In genomic region chr16:87383522-87384161, GRCh38 we compare ENCODE assay signal across 8 cellular contexts. TPM values are rescaled to one million over a fixed set of nuclear protein-coding genes. Genes with fewer than 3 reads are reported as not detected.
A peak's percentile ranks its signal among the peaks of the same experiment; 100 is the strongest.
DNase-seq lines count a peak whose midpoint lies in the region; ATAC-seq, FAIRE-seq and TF ChIP-seq lines count a peak whose summit lies in the region.

A gene with protein sequence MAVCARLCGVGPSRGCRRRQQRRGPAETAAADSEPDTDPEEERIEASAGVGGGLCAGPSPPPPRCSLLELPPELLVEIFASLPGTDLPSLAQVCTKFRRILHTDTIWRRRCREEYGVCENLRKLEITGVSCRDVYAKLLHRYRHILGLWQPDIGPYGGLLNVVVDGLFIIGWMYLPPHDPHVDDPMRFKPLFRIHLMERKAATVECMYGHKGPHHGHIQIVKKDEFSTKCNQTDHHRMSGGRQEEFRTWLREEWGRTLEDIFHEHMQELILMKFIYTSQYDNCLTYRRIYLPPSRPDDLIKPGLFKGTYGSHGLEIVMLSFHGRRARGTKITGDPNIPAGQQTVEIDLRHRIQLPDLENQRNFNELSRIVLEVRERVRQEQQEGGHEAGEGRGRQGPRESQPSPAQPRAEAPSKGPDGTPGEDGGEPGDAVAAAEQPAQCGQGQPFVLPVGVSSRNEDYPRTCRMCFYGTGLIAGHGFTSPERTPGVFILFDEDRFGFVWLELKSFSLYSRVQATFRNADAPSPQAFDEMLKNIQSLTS (minus strand): TSS chr16:87383776. CDS start chr16:87383744, 32 bp downstream.

- 0 out of 2 replicates have a peak, but pooled peaks cover 4% of the 10 kb centered on the region for H3K9me3 ChIP-seq in HUES64 (ENCODE audit: insufficient read depth, low read depth, low read length)
- H3K9me3 ChIP-seq in Peyer's patch = no peaks in the 10 kb centered on the region
- H3K9me3 ChIP-seq in naive thymus-derived CD4-positive, alpha-beta T cell (ENCODE audit: control insufficient read depth in 2 of 3, low read length in 3 of 3) = no peaks in the 10 kb centered on the region

- peak within 1 kb of the TSS; percentile 94 to 99 (median 98) for H3K27ac Mint-ChIP-seq in naive thymus-derived CD4-positive, alpha-beta T cell
- peak within 1 kb of the TSS; percentile 100 for H3K27ac Mint-ChIP-seq in stimulated activated naive B cell treated with anti-CD40 and anti-IgM and Interleukin-4, amounts not matched to agents 10 μg/mL and 1 μg/mL and 100 μg/mL, for 72 hours

- no peaks in the 10 kb centered on the region for H3K36me3 ChIP-seq in HUES64 (ENCODE audit: insufficient read depth, low read length)
- H3K36me3 ChIP-seq in Peyer's patch = no peaks in the 10 kb centered on the region
- peaks cover 0 to 6% (median 0%) of the 10 kb centered on the region in 3 experiments for H3K36me3 ChIP-seq in naive thymus-derived CD4-positive, alpha-beta T cell (ENCODE audit: control insufficient read depth in 2 of 3, insufficient read depth in 3 of 3, low read length in 3 of 3)

- peak; percentile 38 for ATAC-seq in GM21423 (IDR thresholded peaks at IDR 0.05; ENCODE audit: unreplicated experiment)
- ATAC-seq in naive thymus-derived CD4-positive, alpha-beta T cell = peak; percentile 87
- peak; percentile 68 to 71 for ATAC-seq in stimulated activated naive B cell treated with anti-CD40 and anti-IgM and Interleukin-4, amounts not matched to agents 10 μg/mL and 1 μg/mL and 100 μg/mL, for 72 hours (replicated peaks)

- intact Hi-C loops in naive thymus-derived CD4-positive, alpha-beta T cell (cut with micrococcal nuclease) = loop anchor here (1.0 to 10.0 kb wide), 11 partner anchors 9 to 1071 kb away; partner anchors contain the start of genes BANP (in 2 of the 2), C16orf95 (in 2 of the 2), MAP1LC3B (in 2 of the 2) and SLC7A5 (in 2 of the 2)

- peak within 1 kb of the TSS; percentile 73 to 96 (median 94) for H3K4me3 Mint-ChIP-seq in naive thymus-derived CD4-positive, alpha-beta T cell
- peak within 1 kb of the TSS; percentile 92 to 96 for H3K4me3 Mint-ChIP-seq in stimulated activated naive B cell treated with anti-CD40 and anti-IgM and Interleukin-4, amounts not matched to agents 10 μg/mL and 1 μg/mL and 100 μg/mL, for 72 hours

- peaks cover 6% of the 10 kb centered on the region; the same call in 1 of the 2 replicates for H3K4me1 ChIP-seq in HUES64 (ENCODE audit: insufficient read depth, low read length)
- H3K4me1 ChIP-seq in Peyer's patch = peaks cover 0 to 47% (median 21%) of the 10 kb centered on the region in 4 donors
- peaks cover 28 to 31% of the 10 kb centered on the region in 2 donors for H3K4me1 ChIP-seq in naive thymus-derived CD4-positive, alpha-beta T cell (ENCODE audit: control insufficient read depth in 2 of 2, insufficient read depth in 2 of 2, low read length in 2 of 2)

- peaks cover 0 to 4% (median 0%) of the 10 kb centered on the region in 11 donors for H3K9me3 Mint-ChIP-seq in naive thymus-derived CD4-positive, alpha-beta T cell
- peaks cover 0 to 2% of the 10 kb centered on the region in 2 donors for H3K9me3 Mint-ChIP-seq in stimulated activated naive B cell treated with anti-CD40 and anti-IgM and Interleukin-4, amounts not matched to agents 10 μg/mL and 1 μg/mL and 100 μg/mL, for 72 hours

- H3K4me1 Mint-ChIP-seq in naive thymus-derived CD4-positive, alpha-beta T cell = peaks cover 43 to 71% (median 63%) of the 10 kb centered on the region in 7 donors
- H3K4me1 Mint-ChIP-seq in stimulated activated naive B cell treated with anti-CD40 and anti-IgM and Interleukin-4, amounts not matched to agents 10 μg/mL and 1 μg/mL and 100 μg/mL, for 72 hours = peaks cover 40 to 83% of the 10 kb centered on the region in 2 donors

- TF ChIP-seq CTCF in D721Med (IDR thresholded peaks at IDR 0.05; ENCODE audit: insufficient read depth, missing control alignments) (peak; percentile 4), Peyer's patch (IDR thresholded peaks at IDR 0.05) (peak in 1 of 6 experiments; percentile 17)

- no peak for FAIRE-seq in D721Med (lab: Jason Lieb, UNC)

- peaks cover 0 to 2% (median 0%) of the 10 kb centered on the region in 5 donors for H3K27me3 Mint-ChIP-seq in naive thymus-derived CD4-positive, alpha-beta T cell
- H3K27me3 Mint-ChIP-seq in stimulated activated naive B cell treated with anti-CD40 and anti-IgM and Interleukin-4, amounts not matched to agents 10 μg/mL and 1 μg/mL and 100 μg/mL, for 72 hours = peaks cover 4 to 6% of the 10 kb centered on the region in 2 donors

- DNase-seq in D721Med (ENCODE audit: insufficient read length, low spot score) (no peak), Peyer's patch (peak; percentile 84 to 94 (median 93)), activated T-helper 1 cell treated with Interleukin-2 at 50 U/mL for 16 hours (ENCODE audit: low read depth) (peak; percentile 86), fibroblast of gingiva (ENCODE audit: low read depth) (peak; percentile 90)
- DNase-seq in naive thymus-derived CD4-positive, alpha-beta T cell = peak; percentile 85 to 98 (median 90)
- peak; percentile 89 for DNase-seq in stimulated activated naive B cell treated with anti-CD40 and anti-IgM and Interleukin-4, amounts not matched to agents 10 μg/mL and 1 μg/mL and 100 μg/mL, for 72 hours

- H3K27me3 ChIP-seq in HUES64 (ENCODE audit: insufficient read depth, low read length) (no peaks in the 10 kb centered on the region), Peyer's patch (no peaks in the 10 kb centered on the region)
- no peaks in the 10 kb centered on the region for H3K27me3 ChIP-seq in naive thymus-derived CD4-positive, alpha-beta T cell (ENCODE audit: control insufficient read depth in 2 of 2, insufficient read depth in 2 of 2, low read length in 2 of 2)

- POLR2A ChIA-PET in naive thymus-derived CD4-positive, alpha-beta T cell (lab: Charles Lee) = interaction anchor here (0.6 to 4.2 kb wide), 11 partner anchors 9 to 1056 kb away, joined by 3 to 39 read pairs (median 4); partner anchors contain the start of gene C16orf95

- H3K27ac ChIP-seq in HUES64 (ENCODE audit: low read depth, low read length) (peak within 1 kb of the TSS; percentile 92), Peyer's patch (peak within 1 kb of the TSS; percentile 85 to 94 (median 90))
- H3K27ac ChIP-seq in naive thymus-derived CD4-positive, alpha-beta T cell (ENCODE audit: low read depth, low read length) = peak within 1 kb of the TSS; percentile 74

- TF ChIP-seq POLR2A in Peyer's patch (IDR thresholded peaks at IDR 0.05) = peak; percentile 61 to 94

- under 1% methylated on average over 90 of the region's 90 CpGs for WGBS in HUES64

- H3K4me3 ChIP-seq in HUES64 (ENCODE audit: low read length) = peak within 1 kb of the TSS; percentile 92
- H3K4me3 ChIP-seq in Peyer's patch = peak within 1 kb of the TSS; percentile 52 to 93 (median 84)
- peak within 1 kb of the TSS; percentile 64 for H3K4me3 ChIP-seq in naive thymus-derived CD4-positive, alpha-beta T cell (ENCODE audit: low read length)

- CTCF ChIA-PET in naive thymus-derived CD4-positive, alpha-beta T cell (lab: Charles Lee) = interaction anchor here (0.5 to 1.0 kb wide), 3 partner anchors 10 to 250 kb away, joined by 3 to 5 read pairs (median 3); no protein-coding TSS in a partner anchor

- H3K9ac ChIP-seq in HUES64 (ENCODE audit: low read depth, low read length) = peak within 1 kb of the TSS; percentile 92

- H3K36me3 Mint-ChIP-seq in naive thymus-derived CD4-positive, alpha-beta T cell = peaks cover 0 to 5% (median 4%) of the 10 kb centered on the region in 5 donors
- H3K36me3 Mint-ChIP-seq in stimulated activated naive B cell treated with anti-CD40 and anti-IgM and Interleukin-4, amounts not matched to agents 10 μg/mL and 1 μg/mL and 100 μg/mL, for 72 hours = peaks cover 7 to 15% of the 10 kb centered on the region in 2 donors

RNA-seq across cellular contexts. Expression of the gene that starts here (rescaled TPM):
- polyA plus RNA-seq in HUES64 (2013, experiment 1 of 2) = 7.4 TPM
- 7.9 TPM for polyA plus RNA-seq in HUES64 (2013, experiment 2 of 2)
- 100 to 1,000 TPM; 135 to 207 (median 191) TPM for total RNA-seq in Peyer's patch
- total RNA-seq in naive thymus-derived CD4-positive, alpha-beta T cell = 10 to 100 TPM; 26.6 to 41.9 (median 39.3) TPM
- 10 to 100 TPM; 16.8 to 30.8 TPM for polyA plus RNA-seq in naive thymus-derived CD4-positive, alpha-beta T cell
